32 cellular contexts compared by ENCODE assay signal in the genomic region with DNA sequence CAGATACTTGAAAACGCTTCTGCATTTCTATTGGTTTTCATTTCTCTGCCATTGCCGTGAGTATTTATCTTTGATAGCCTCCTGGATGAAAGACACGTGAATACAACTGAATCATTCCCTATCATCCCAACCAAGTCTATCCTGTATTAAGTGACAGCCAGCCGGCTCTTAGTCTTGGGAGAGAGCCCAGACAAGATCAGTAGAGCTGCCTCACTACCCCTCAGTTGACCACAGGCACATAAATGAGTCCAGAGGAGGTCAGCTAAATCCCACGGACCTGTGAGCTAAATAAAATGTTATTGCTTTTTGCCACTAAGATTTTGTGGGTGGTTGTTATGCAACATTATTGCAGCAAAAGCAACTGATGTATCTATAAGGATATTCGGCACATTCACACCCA.
"Had no signal": no experiment of that assay in that cellular context is flagged by ENCODE, and none has a peak within 500 bp of the region (broad histone marks: within the 10 kb centered on the region; RNA-seq: fewer than 3 reads in every experiment).

No MANE protein-coding gene starts in this region.

- H3K9me3 ChIP-seq: gastroesophageal sphincter, right lobe of liver, transverse colon had no signal

- DNase-seq: activated CD4-positive, alpha-beta memory T cell treated with anti-CD3 and anti-CD28 coated beads, Interleukin-2, amount 10 ng/mL, durations not matched to agents 7 days and 5 days; activated CD4-positive, alpha-beta T cell treated with anti-CD3 and anti-CD28 coated beads, Interleukin-2, amount 10 ng/mL, durations not matched to agents 7 days and 5 days; activated CD4-positive, CD25-positive, alpha-beta regulatory T cell treated with anti-CD3 and anti-CD28 coated beads, Interleukin-2, amount 50 U/mL, for 72 hours; activated CD8-positive, alpha-beta memory T cell treated with anti-CD3 and anti-CD28 coated beads, Interleukin-2, amount 50 U/mL, for 48 hours; activated gamma-delta T cell; activated naive CD4-positive, alpha-beta T cell treated with anti-CD3 and anti-CD28 coated beads, Interleukin-2, amount 10 ng/mL, durations not matched to agents 7 days and 5 days; activated naive CD8-positive, alpha-beta T cell treated with anti-CD3 and anti-CD28 coated beads, Interleukin-2, amount 10 ng/mL, durations not matched to agents 7 days and 5 days; activated T-cell treated with anti-CD3 and anti-CD28 coated beads, Interleukin-2, amount 50 U/mL, for 24 hours; amygdala; effector CD4-positive, alpha-beta T cell; hippocampal formation; left colon; midbrain; right lobe of liver; stimulated activated CD4-positive, alpha-beta T cell treated with anti-CD3 and anti-CD28 coated beads, Interleukin-1b, Interleukin-23, amount 100 ng/mL, for 48 hours; stimulated activated CD4-positive, alpha-beta T cell treated with anti-CD3 and anti-CD28 coated beads, Interleukin-4, amount 100 ng/mL, for 4 hours; stimulated activated CD8-positive, alpha-beta memory T cell treated with anti-CD3 and anti-CD28 coated beads, Interleukin-4, amount 100 ng/mL, for 48 hours; stimulated activated naive CD8-positive, alpha-beta T cell treated with anti-CD3 and anti-CD28 coated beads, Interleukin-15, amount 100 ng/mL, for 72 hours; T-helper 17 cell; T1000; transverse colon had no signal

- H3K4me2 ChIP-seq: smooth muscle cell had no signal

- H3K4me1 ChIP-seq: gastroesophageal sphincter, right lobe of liver, transverse colon had no signal

- H3K4me3 ChIP-seq: gastroesophageal sphincter, right lobe of liver, smooth muscle cell, transverse colon had no signal

- ATAC-seq: gastroesophageal sphincter; left colon; natural killer cell treated with Interleukin-12 subunit alpha and Interleukin-12 subunit beta and Interleukin-15 and Interleukin-18, amount 100 ng/mL, for 72 hours; right lobe of liver; SK-N-SH treated with all-trans-retinoic acid at 6 μM for 48 hours; stimulated activated memory B cell treated with anti-CD40 and anti-IgM and Interleukin-4, amounts not matched to agents 10 μg/mL and 1 μg/mL and 100 μg/mL, for 72 hours; stimulated activated naive CD8-positive, alpha-beta T cell treated with anti-CD3 and anti-CD28 coated beads, Interleukin-15, amount 100 ng/mL, for 72 hours; T-helper 17 cell had no signal

- H3K4me1 Mint-ChIP-seq: activated CD4-positive, alpha-beta memory T cell treated with anti-CD3 and anti-CD28 coated beads, Interleukin-2, amount 10 ng/mL, durations not matched to agents 7 days and 5 days; activated CD4-positive, alpha-beta T cell treated with anti-CD3 and anti-CD28 coated beads, Interleukin-2, amount 10 ng/mL, durations not matched to agents 7 days and 5 days; activated naive CD4-positive, alpha-beta T cell treated with anti-CD3 and anti-CD28 coated beads, Interleukin-2, amount 10 ng/mL, durations not matched to agents 7 days and 5 days; activated naive CD8-positive, alpha-beta T cell treated with anti-CD3 and anti-CD28 coated beads, Interleukin-2, amount 10 ng/mL, durations not matched to agents 7 days and 5 days; central memory CD8-positive, alpha-beta T cell; memory B cell; stimulated activated memory B cell treated with anti-CD40 and anti-IgM and Interleukin-4, amounts not matched to agents 10 μg/mL and 1 μg/mL and 100 μg/mL, for 72 hours; stimulated activated naive CD8-positive, alpha-beta T cell treated with anti-CD3 and anti-CD28 coated beads, Interleukin-15, amount 100 ng/mL, for 72 hours; T-helper 17 cell had no signal

- FAIRE-seq: bronchial epithelial cell, colon, endometrium, keratinocyte had no signal

- H3K36me3 ChIP-seq: gastroesophageal sphincter, right lobe of liver, transverse colon had no signal

- H3K9me3 Mint-ChIP-seq: activated CD4-positive, alpha-beta memory T cell treated with anti-CD3 and anti-CD28 coated beads, Interleukin-2, amount 10 ng/mL, durations not matched to agents 7 days and 5 days; activated CD4-positive, alpha-beta T cell treated with anti-CD3 and anti-CD28 coated beads, Interleukin-2, amount 10 ng/mL, durations not matched to agents 7 days and 5 days; activated naive CD4-positive, alpha-beta T cell treated with anti-CD3 and anti-CD28 coated beads, Interleukin-2, amount 10 ng/mL, durations not matched to agents 7 days and 5 days; activated naive CD8-positive, alpha-beta T cell treated with anti-CD3 and anti-CD28 coated beads, Interleukin-2, amount 10 ng/mL, durations not matched to agents 7 days and 5 days; activated T-cell treated with anti-CD3 and anti-CD28 coated beads, Interleukin-2, amount 50 U/mL, for 24 hours; central memory CD8-positive, alpha-beta T cell; memory B cell; stimulated activated memory B cell treated with anti-CD40 and anti-IgM and Interleukin-4, amounts not matched to agents 10 μg/mL and 1 μg/mL and 100 μg/mL, for 72 hours; stimulated activated naive CD8-positive, alpha-beta T cell treated with anti-CD3 and anti-CD28 coated beads, Interleukin-15, amount 100 ng/mL, for 72 hours had no signal

- H3K27me3 Mint-ChIP-seq: activated CD4-positive, alpha-beta memory T cell treated with anti-CD3 and anti-CD28 coated beads, Interleukin-2, amount 10 ng/mL, durations not matched to agents 7 days and 5 days; activated CD4-positive, alpha-beta T cell treated with anti-CD3 and anti-CD28 coated beads, Interleukin-2, amount 10 ng/mL, durations not matched to agents 7 days and 5 days; activated naive CD4-positive, alpha-beta T cell treated with anti-CD3 and anti-CD28 coated beads, Interleukin-2, amount 10 ng/mL, durations not matched to agents 7 days and 5 days; activated naive CD8-positive, alpha-beta T cell treated with anti-CD3 and anti-CD28 coated beads, Interleukin-2, amount 10 ng/mL, durations not matched to agents 7 days and 5 days; activated T-cell treated with anti-CD3 and anti-CD28 coated beads, Interleukin-2, amount 50 U/mL, for 24 hours; central memory CD8-positive, alpha-beta T cell; memory B cell; natural killer cell treated with Interleukin-12 subunit alpha and Interleukin-12 subunit beta and Interleukin-15 and Interleukin-18, amount 100 ng/mL, for 72 hours; stimulated activated memory B cell treated with anti-CD40 and anti-IgM and Interleukin-4, amounts not matched to agents 10 μg/mL and 1 μg/mL and 100 μg/mL, for 72 hours; stimulated activated naive CD8-positive, alpha-beta T cell treated with anti-CD3 and anti-CD28 coated beads, Interleukin-15, amount 100 ng/mL, for 72 hours; T-helper 17 cell had no signal

- H3K27me3 ChIP-seq: gastroesophageal sphincter, right lobe of liver, transverse colon had no signal

- H3K27ac ChIP-seq: gastroesophageal sphincter, right lobe of liver, transverse colon had no signal

- H3K27ac Mint-ChIP-seq: activated CD4-positive, alpha-beta memory T cell treated with anti-CD3 and anti-CD28 coated beads, Interleukin-2, amount 10 ng/mL, durations not matched to agents 7 days and 5 days; activated CD4-positive, alpha-beta T cell treated with anti-CD3 and anti-CD28 coated beads, Interleukin-2, amount 10 ng/mL, durations not matched to agents 7 days and 5 days; activated naive CD4-positive, alpha-beta T cell treated with anti-CD3 and anti-CD28 coated beads, Interleukin-2, amount 10 ng/mL, durations not matched to agents 7 days and 5 days; activated naive CD8-positive, alpha-beta T cell treated with anti-CD3 and anti-CD28 coated beads, Interleukin-2, amount 10 ng/mL, durations not matched to agents 7 days and 5 days; activated T-cell treated with anti-CD3 and anti-CD28 coated beads, Interleukin-2, amount 50 U/mL, for 24 hours; memory B cell; natural killer cell treated with Interleukin-12 subunit alpha and Interleukin-12 subunit beta and Interleukin-15 and Interleukin-18, amount 100 ng/mL, for 72 hours; stimulated activated memory B cell treated with anti-CD40 and anti-IgM and Interleukin-4, amounts not matched to agents 10 μg/mL and 1 μg/mL and 100 μg/mL, for 72 hours; stimulated activated naive CD8-positive, alpha-beta T cell treated with anti-CD3 and anti-CD28 coated beads, Interleukin-15, amount 100 ng/mL, for 72 hours; T-helper 17 cell had no signal

- H3K4me3 Mint-ChIP-seq: activated CD4-positive, alpha-beta memory T cell treated with anti-CD3 and anti-CD28 coated beads, Interleukin-2, amount 10 ng/mL, durations not matched to agents 7 days and 5 days; activated CD4-positive, alpha-beta T cell treated with anti-CD3 and anti-CD28 coated beads, Interleukin-2, amount 10 ng/mL, durations not matched to agents 7 days and 5 days; activated naive CD4-positive, alpha-beta T cell treated with anti-CD3 and anti-CD28 coated beads, Interleukin-2, amount 10 ng/mL, durations not matched to agents 7 days and 5 days; activated naive CD8-positive, alpha-beta T cell treated with anti-CD3 and anti-CD28 coated beads, Interleukin-2, amount 10 ng/mL, durations not matched to agents 7 days and 5 days; activated T-cell treated with anti-CD3 and anti-CD28 coated beads, Interleukin-2, amount 50 U/mL, for 24 hours; central memory CD8-positive, alpha-beta T cell; memory B cell; natural killer cell treated with Interleukin-12 subunit alpha and Interleukin-12 subunit beta and Interleukin-15 and Interleukin-18, amount 100 ng/mL, for 72 hours; stimulated activated memory B cell treated with anti-CD40 and anti-IgM and Interleukin-4, amounts not matched to agents 10 μg/mL and 1 μg/mL and 100 μg/mL, for 72 hours; stimulated activated naive CD8-positive, alpha-beta T cell treated with anti-CD3 and anti-CD28 coated beads, Interleukin-15, amount 100 ng/mL, for 72 hours; T-helper 17 cell had no signal

- H3K36me3 Mint-ChIP-seq: activated naive CD4-positive, alpha-beta T cell treated with anti-CD3 and anti-CD28 coated beads, Interleukin-2, amount 10 ng/mL, durations not matched to agents 7 days and 5 days; activated naive CD8-positive, alpha-beta T cell treated with anti-CD3 and anti-CD28 coated beads, Interleukin-2, amount 10 ng/mL, durations not matched to agents 7 days and 5 days; memory B cell; natural killer cell treated with Interleukin-12 subunit alpha and Interleukin-12 subunit beta and Interleukin-15 and Interleukin-18, amount 100 ng/mL, for 72 hours; stimulated activated memory B cell treated with anti-CD40 and anti-IgM and Interleukin-4, amounts not matched to agents 10 μg/mL and 1 μg/mL and 100 μg/mL, for 72 hours had no signal
